In genomic region chr22:39457047-39457545, GRCh38 we compare ENCODE assay signal across 2 cellular contexts.
TF ChIP-seq lines count a peak whose summit lies in the region.

No MANE protein-coding gene starts in this region.

TF ChIP-seq in HEK293, 187 proteins besides CTCF, POLR2A, EP300 and RAD21:
- TF ChIP-seq ZNF138 (tag by site-specific recombination; IDR thresholded peaks at IDR 0.05; ENCODE audit: borderline replicate concordance) (no peak), ZNF133 (tag by site-specific recombination; IDR thresholded peaks at IDR 0.05) (no peak), ZNF416 (tag by site-specific recombination; IDR thresholded peaks at IDR 0.05) (no peak), ZNF704 (tag by site-specific recombination; IDR thresholded peaks at IDR 0.05) (no peak), ZNF433 (tag by site-specific recombination; IDR thresholded peaks at IDR 0.05; ENCODE audit: low read depth) (no peak), ZNF626 (tag by site-specific recombination; IDR thresholded peaks at IDR 0.05) (no peak), ZNF792 (tag by site-specific recombination; IDR thresholded peaks at IDR 0.05) (no peak), OSR2 (tag by site-specific recombination; IDR thresholded peaks at IDR 0.05) (no peak), ZBTB44 (tag by site-specific recombination; IDR thresholded peaks at IDR 0.05) (no peak), ZNF473 (tag by site-specific recombination; IDR thresholded peaks at IDR 0.05) (no peak), IKZF3 (tag by site-specific recombination; IDR thresholded peaks at IDR 0.05) (no peak), ATF2 (tag by site-specific recombination; IDR thresholded peaks at IDR 0.05; ENCODE audit: low read depth) (no peak), ZNF549 (tag by site-specific recombination; IDR thresholded peaks at IDR 0.05) (no peak), ZNF10 (tag by site-specific recombination; IDR thresholded peaks at IDR 0.05) (no peak), GFI1B (tag by site-specific recombination; IDR thresholded peaks at IDR 0.05) (no peak), ZNF16 (tag by site-specific recombination; IDR thresholded peaks at IDR 0.05; ENCODE audit: low read depth) (no peak), ZNF639 (tag by site-specific recombination; IDR thresholded peaks at IDR 0.05) (no peak)

TF ChIP-seq in H1, 55 proteins besides CTCF, POLR2A, EP300 and RAD21:
- TF ChIP-seq MAFK (IDR thresholded peaks at IDR 0.05; ENCODE audit: low read depth, low read length), result no peak
- TF ChIP-seq SUZ12 (IDR thresholded peaks at IDR 0.05; ENCODE audit: low read length), result peak; percentile 7; the same call in 1 of the 2 replicates
- peak; percentile 24 for TF ChIP-seq KDM4A (IDR thresholded peaks at IDR 0.05; ENCODE audit: low read depth, low read length, severe bottlenecking)
